Comparison of ENCODE assay signal across 8 cellular contexts in genomic region chr1:2205191-2205952, GRCh38. TPM values are rescaled to one million over a fixed set of nuclear protein-coding genes. Genes with fewer than 3 reads are reported as not detected.
DNase-seq lines count a peak whose midpoint lies in the region; ATAC-seq and TF ChIP-seq lines count a peak whose summit lies in the region.

No MANE protein-coding gene starts in this region.

- H3K27me3 ChIP-seq in dorsolateral prefrontal cortex, result no peaks in the 10 kb centered on the region
- H3K27me3 ChIP-seq in lung (ENCODE audit: control insufficient read depth, insufficient read depth), result no peaks in the 10 kb centered on the region

- 12 to 13% methylated on average over 66 to 84 of the region's 84 CpGs for WGBS in lung, 2 donors

- peaks cover 0 to 25% of the 10 kb centered on the region in 2 donors for H3K4me1 ChIP-seq in lung (ENCODE audit: control insufficient read depth in 2 of 2, insufficient read depth in 2 of 2, low read length in 2 of 2)

- DNase-seq in NCI-H1694 treated with DMSO at 0.1 percent for 48 hours (lab: John Stamatoyannopoulos, UW) (peak; percentile 23), NCI-H1694 (lab: John Stamatoyannopoulos, UW) (no peak), NCI-H2227 treated with DMSO at 0.1 percent for 48 hours (lab: John Stamatoyannopoulos, UW) (peak; percentile 29), dorsolateral prefrontal cortex (peak; percentile 88 to 96 (median 94)), lung (ENCODE audit: low spot score) (peak; percentile 97)
- peak; percentile 94 for DNase-seq in activated CD4-positive, alpha-beta T cell treated with anti-CD3 and anti-CD28 coated beads, Interleukin-2, amount 50 U/mL, for 4 hours
- peak; percentile 83 for DNase-seq in stimulated activated CD8-positive, alpha-beta memory T cell treated with anti-CD3 and anti-CD28 coated beads, Interleukin-12 subunit alpha, Interleukin-12 subunit beta, amount 100 ng/mL, for 24 hours (ENCODE audit: extremely low read depth)

- TF ChIP-seq CTCF in dorsolateral prefrontal cortex (IDR thresholded peaks at IDR 0.05 in 54 of 56, conservative IDR thresholded peaks at IDR 0.05 in 2 of 56; ENCODE audit: low read depth in 1 of 56, partially characterized antibody in 56 of 56), result peak in 4 of 56 donors; percentile 7 to 17 (median 10)
- TF ChIP-seq CTCF in lung (IDR thresholded peaks at IDR 0.05; ENCODE audit: control extremely low read depth, extremely low read depth), result no peak

- H3K36me3 ChIP-seq in lung (ENCODE audit: control insufficient read depth in 2 of 2, insufficient read depth in 2 of 2, low read length in 2 of 2), result no peaks in the 10 kb centered on the region

- H3K4me3 ChIP-seq in dorsolateral prefrontal cortex, result peak overlapping the region; percentile 36 to 77 (median 59)
- H3K4me3 ChIP-seq in lung, result no peak overlapping the region

- no peaks in the 10 kb centered on the region for H3K9me3 ChIP-seq in lung (ENCODE audit: control insufficient read depth in 2 of 2, insufficient read depth in 1 of 2, low read length in 1 of 2)

- intact Hi-C loops in dorsolateral prefrontal cortex (cut with DNase I), result no loop called here

- peak overlapping the region in 56 of 59 donors; percentile 3 to 89 (median 76) for H3K27ac ChIP-seq in dorsolateral prefrontal cortex
- peak overlapping the region; percentile 76 to 85 for H3K27ac ChIP-seq in lung (ENCODE audit: low read depth in 1 of 2, low read length in 1 of 2)

- ATAC-seq in HG02852 (IDR thresholded peaks at IDR 0.05; ENCODE audit: unreplicated experiment) (peak; percentile 52), lung (ENCODE audit: insufficient read depth, low FRiP score) (peak; percentile 83)

RNA-seq across cellular contexts. Expression of gene FAAP20, which starts 10.8 kb away (rescaled TPM):
- total RNA-seq in dorsolateral prefrontal cortex (10 to 100 TPM; 21.8 to 56.4 (median 36.0) TPM), lung (10 to 100 TPM; 16.8 to 71.6 TPM)
- polyA plus RNA-seq in lung, result 10 to 100 TPM; 65.2 to 87.9 TPM

RNA-seq across cellular contexts. Expression of gene SKI, which starts 22.7 kb away (rescaled TPM):
- total RNA-seq in dorsolateral prefrontal cortex (100 to 1,000 TPM in 27 of 120 experiments, 10 to 100 TPM in 93; 65.3 to 147 (median 87.5) TPM), lung (10 to 100 TPM; 47.7 to 90.7 TPM)
- 10 to 100 TPM; 17.1 to 33.8 TPM for polyA plus RNA-seq in lung
